In the genomic region with DNA sequence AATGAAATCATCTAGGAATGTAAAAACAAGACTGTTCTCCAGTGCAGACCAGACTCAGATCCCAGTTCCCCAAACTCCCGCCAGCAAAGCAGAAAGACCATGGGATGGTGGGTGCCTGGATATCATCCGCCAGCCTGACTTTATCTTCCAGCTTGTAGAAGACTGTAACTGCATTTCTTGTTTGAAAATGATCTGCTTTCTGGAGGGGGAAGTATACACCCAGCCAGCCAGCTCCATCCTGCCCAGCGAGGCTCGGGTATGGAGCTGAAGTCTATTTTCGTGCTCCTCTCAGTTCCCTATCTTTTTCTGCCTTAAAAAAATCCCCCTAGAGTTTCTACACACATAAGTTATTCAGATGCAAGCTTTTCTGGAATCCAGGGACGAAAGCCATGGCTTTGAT, we compare ENCODE assay signal across 22 cellular contexts. TPM values are rescaled to one million over a fixed set of nuclear protein-coding genes. Genes with fewer than 3 reads are reported as not detected.
DNase-seq lines count a peak whose midpoint lies in the region; ATAC-seq and TF ChIP-seq lines count a peak whose summit lies in the region.
"Had no signal": no experiment of that assay in that cellular context is flagged by ENCODE, and none has a peak within 500 bp of the region (broad histone marks: within the 10 kb centered on the region; RNA-seq: fewer than 3 reads in every experiment).

No MANE protein-coding gene starts in this region.

- DNase-seq in Right ventricle myocardium superior: peak; percentile 44
- no peak for DNase-seq in heart right ventricle
- DNase-seq in mucosa of descending colon: peak in 2 of 3 donors; percentile 12 to 19
- peak; percentile 35 to 50 for DNase-seq in aorta
- no peak for DNase-seq in WERI-Rb-1
- DNase-seq: activated B cell treated with CpG ODN at 0.5 μM for 24 hours; activated CD8-positive, alpha-beta T cell treated with anti-CD3 and anti-CD28 coated beads for 36 hours; activated T-cell treated with anti-CD3 and anti-CD28 coated beads, Interleukin-2, amount 50 U/mL, for 4 hours; CD4-positive, alpha-beta T cell; GM23248; naive B cell; NCI-H146; NCI-H345; SHP77; stimulated activated CD4-positive, alpha-beta T cell treated with anti-CD3 and anti-CD28 coated beads, Interleukin-12 subunit alpha, Interleukin-12 subunit beta, amount 100 ng/mL, for 4 hours had no signal

- H3K36me3 Mint-ChIP-seq in dendritic cell treated with granulocyte-macrophage colony-stimulating factor and Interleukin-4, amounts not matched to agents 40 ng/mL and 50 ng/mL, for 4 days (ENCODE audit: low read depth): peaks cover 49% of the 10 kb centered on the region
- H3K36me3 Mint-ChIP-seq: activated naive CD8-positive, alpha-beta T cell treated with anti-CD3 and anti-CD28 coated beads, Interleukin-2, amount 10 ng/mL, durations not matched to agents 7 days and 5 days; naive B cell had no signal

- H3K4me3 ChIP-seq in heart right ventricle (no peak overlapping the region), mucosa of descending colon (no peak overlapping the region), aorta (ENCODE audit: low read length in 2 of 2) (no peak overlapping the region), WERI-Rb-1 (ENCODE audit: low read depth, low read length) (no peak overlapping the region)
- H3K4me3 ChIP-seq: breast epithelium, GM23248, thyroid gland had no signal

- no peak for ATAC-seq in Right ventricle myocardium superior (ENCODE audit: poor library complexity)
- no peak for ATAC-seq in heart right ventricle
- no peak for ATAC-seq in mucosa of descending colon
- ATAC-seq in aorta (ENCODE audit: low FRiP score): no peak
- ATAC-seq in HG03520 (IDR thresholded peaks at IDR 0.05; ENCODE audit: unreplicated experiment): no peak
- no peak for ATAC-seq in GM21619 (IDR thresholded peaks at IDR 0.05; ENCODE audit: unreplicated experiment)
- ATAC-seq: activated CD8-positive, alpha-beta T cell treated with anti-CD3 and anti-CD28 coated beads for 36 hours; activated T-cell treated with anti-CD3 and anti-CD28 coated beads, Interleukin-2, amount 50 U/mL, for 4 hours had no signal

- H3K27me3 ChIP-seq in heart right ventricle: no peaks in the 10 kb centered on the region
- H3K27me3 ChIP-seq in aorta (ENCODE audit: control insufficient read depth in 1 of 2, insufficient read depth in 2 of 2, low read length in 1 of 2): no peaks in the 10 kb centered on the region
- no peaks in the 10 kb centered on the region for H3K27me3 ChIP-seq in WERI-Rb-1 (ENCODE audit: insufficient read depth, low read depth, severe bottlenecking)
- H3K27me3 ChIP-seq: breast epithelium, thyroid gland had no signal

- TF ChIP-seq CTCF in heart right ventricle (IDR thresholded peaks at IDR 0.05): no peak
- TF ChIP-seq CTCF in mucosa of descending colon (IDR thresholded peaks at IDR 0.05): no peak
- no peak for TF ChIP-seq CTCF in WERI-Rb-1 (IDR thresholded peaks at IDR 0.05; ENCODE audit: low read depth, low read length)

- H3K4me3 Mint-ChIP-seq in dendritic cell treated with granulocyte-macrophage colony-stimulating factor and Interleukin-4, amounts not matched to agents 40 ng/mL and 50 ng/mL, for 4 days: peak overlapping the region; percentile 65
- H3K4me3 Mint-ChIP-seq: activated B cell treated with CpG ODN at 0.5 μM for 24 hours; activated CD8-positive, alpha-beta T cell treated with anti-CD3 and anti-CD28 coated beads for 36 hours; activated naive CD8-positive, alpha-beta T cell treated with anti-CD3 and anti-CD28 coated beads, Interleukin-2, amount 10 ng/mL, durations not matched to agents 7 days and 5 days; activated T-cell treated with anti-CD3 and anti-CD28 coated beads, Interleukin-2, amount 50 U/mL, for 4 hours; CD4-positive, alpha-beta T cell; naive B cell had no signal

- H3K27ac Mint-ChIP-seq in dendritic cell treated with granulocyte-macrophage colony-stimulating factor and Interleukin-4, amounts not matched to agents 40 ng/mL and 50 ng/mL, for 4 days: peak overlapping the region; percentile 91
- H3K27ac Mint-ChIP-seq: activated B cell treated with CpG ODN at 0.5 μM for 24 hours; activated CD8-positive, alpha-beta T cell treated with anti-CD3 and anti-CD28 coated beads for 36 hours; activated naive CD8-positive, alpha-beta T cell treated with anti-CD3 and anti-CD28 coated beads, Interleukin-2, amount 10 ng/mL, durations not matched to agents 7 days and 5 days; CD4-positive, alpha-beta T cell had no signal

- intact Hi-C loops in Right ventricle myocardium superior (cut with DNase I) (no loop called here), heart right ventricle (cut with DNase I) (loop anchor here in 6 of 10 donors (2.0 to 10.0 kb wide), 4 partner anchors 42 to 260 kb away; a partner anchor contains a TSS), mucosa of descending colon (cut with DNase I, micrococcal nuclease) (loop anchor here in 1 of 2 donors (5.0 kb wide), 1 partner anchor 162 kb away; no protein-coding TSS in a partner anchor), aorta (cut with DNase I) (no loop called here)
- intact Hi-C loops in dendritic cell treated with granulocyte-macrophage colony-stimulating factor and Interleukin-4, amounts not matched to agents 40 ng/mL and 50 ng/mL, for 4 days (cut with micrococcal nuclease): no loop called here

- H3K9me3 Mint-ChIP-seq in dendritic cell treated with granulocyte-macrophage colony-stimulating factor and Interleukin-4, amounts not matched to agents 40 ng/mL and 50 ng/mL, for 4 days: no peaks in the 10 kb centered on the region
- H3K9me3 Mint-ChIP-seq: activated B cell treated with CpG ODN at 0.5 μM for 24 hours; activated CD8-positive, alpha-beta T cell treated with anti-CD3 and anti-CD28 coated beads for 36 hours; activated naive CD8-positive, alpha-beta T cell treated with anti-CD3 and anti-CD28 coated beads, Interleukin-2, amount 10 ng/mL, durations not matched to agents 7 days and 5 days; activated T-cell treated with anti-CD3 and anti-CD28 coated beads, Interleukin-2, amount 50 U/mL, for 4 hours; CD4-positive, alpha-beta T cell; naive B cell had no signal

- no peaks in the 10 kb centered on the region for H3K27me3 Mint-ChIP-seq in dendritic cell treated with granulocyte-macrophage colony-stimulating factor and Interleukin-4, amounts not matched to agents 40 ng/mL and 50 ng/mL, for 4 days
- H3K27me3 Mint-ChIP-seq: activated B cell treated with CpG ODN at 0.5 μM for 24 hours; activated CD8-positive, alpha-beta T cell treated with anti-CD3 and anti-CD28 coated beads for 36 hours; activated naive CD8-positive, alpha-beta T cell treated with anti-CD3 and anti-CD28 coated beads, Interleukin-2, amount 10 ng/mL, durations not matched to agents 7 days and 5 days; CD4-positive, alpha-beta T cell; naive B cell had no signal

- peaks cover 79% of the 10 kb centered on the region for H3K4me1 Mint-ChIP-seq in dendritic cell treated with granulocyte-macrophage colony-stimulating factor and Interleukin-4, amounts not matched to agents 40 ng/mL and 50 ng/mL, for 4 days (ENCODE audit: low read depth)
- H3K4me1 Mint-ChIP-seq: activated B cell treated with CpG ODN at 0.5 μM for 24 hours; activated naive CD8-positive, alpha-beta T cell treated with anti-CD3 and anti-CD28 coated beads, Interleukin-2, amount 10 ng/mL, durations not matched to agents 7 days and 5 days; naive B cell had no signal

- H3K36me3 ChIP-seq in heart right ventricle (no peaks in the 10 kb centered on the region), mucosa of descending colon (ENCODE audit: low read depth) (no peaks in the 10 kb centered on the region), aorta (ENCODE audit: control insufficient read depth in 1 of 2, insufficient read depth in 2 of 2, low read length in 1 of 2) (no peaks in the 10 kb centered on the region), WERI-Rb-1 (no peaks in the 10 kb centered on the region)
- H3K36me3 ChIP-seq: breast epithelium, thyroid gland had no signal

- H3K9me3 ChIP-seq in heart right ventricle: no peaks in the 10 kb centered on the region
- H3K9me3 ChIP-seq in mucosa of descending colon: no peaks in the 10 kb centered on the region
- H3K9me3 ChIP-seq in aorta (ENCODE audit: control insufficient read depth, low read length): no peaks in the 10 kb centered on the region
- H3K9me3 ChIP-seq in WERI-Rb-1 (ENCODE audit: severe bottlenecking): no peaks in the 10 kb centered on the region
- H3K9me3 ChIP-seq: breast epithelium, thyroid gland had no signal

- 76 to 81% methylated on average over 6 of the region's 6 CpGs for WGBS in heart right ventricle, 2 donors
- WGBS in aorta, 2 donors: 90 to 91% methylated on average over 6 of the region's 6 CpGs

- H3K27ac ChIP-seq in heart right ventricle: no peak overlapping the region
- no peak overlapping the region for H3K27ac ChIP-seq in aorta (ENCODE audit: low read depth in 1 of 2, low read length in 2 of 2)
- no peak overlapping the region for H3K27ac ChIP-seq in WERI-Rb-1
- H3K27ac ChIP-seq: GM23248, parathyroid adenoma, thyroid gland had no signal

- H3K4me1 ChIP-seq in heart right ventricle (peaks cover 0 to 20% (median 0%) of the 10 kb centered on the region in 9 donors), mucosa of descending colon (ENCODE audit: low read depth) (no peaks in the 10 kb centered on the region), aorta (ENCODE audit: control insufficient read depth in 1 of 2, insufficient read depth in 2 of 2, low read length in 2 of 2) (no peaks in the 10 kb centered on the region)
- H3K4me1 ChIP-seq: breast epithelium, parathyroid adenoma had no signal

RNA-seq across cellular contexts. Expression of a gene that starts 31.0 kb away (rescaled TPM):
- 16.1 TPM for total RNA-seq in Right ventricle myocardium superior
- 10 to 100 TPM; 10.4 to 19.4 (median 13.4) TPM for total RNA-seq in heart right ventricle
- polyA plus RNA-seq in heart right ventricle: 10 to 100 TPM; 15.0 to 22.2 TPM
- total RNA-seq in mucosa of descending colon: 10 to 100 TPM; 47.8 to 68.5 (median 58.2) TPM
- total RNA-seq in aorta: 10 to 100 TPM; 21.8 to 30.5 TPM
- 10 to 100 TPM in 1 of 2 donors, 1 to 10 TPM in 1; 8.6 to 32.2 TPM for polyA plus RNA-seq in aorta

Comparison
In these comparisons a context has a peak if more than half of its experiments do, and no peak if none do; other contexts are left out.
1. DNase-seq: peak in Right ventricle myocardium superior (single experiment), mucosa of descending colon (2 of 3) and aorta (2 of 2); none in heart right ventricle (0 of 2) and WERI-Rb-1 (single experiment).
2. intact Hi-C loops: an anchor here in heart right ventricle (2.0 to 10.0 kb wide); none called in Right ventricle myocardium superior, dendritic cell treated with granulocyte-macrophage colony-stimulating factor and Interleukin-4, amounts not matched to agents 40 ng/mL and 50 ng/mL, for 4 days and aorta.